In the genomic region with DNA sequence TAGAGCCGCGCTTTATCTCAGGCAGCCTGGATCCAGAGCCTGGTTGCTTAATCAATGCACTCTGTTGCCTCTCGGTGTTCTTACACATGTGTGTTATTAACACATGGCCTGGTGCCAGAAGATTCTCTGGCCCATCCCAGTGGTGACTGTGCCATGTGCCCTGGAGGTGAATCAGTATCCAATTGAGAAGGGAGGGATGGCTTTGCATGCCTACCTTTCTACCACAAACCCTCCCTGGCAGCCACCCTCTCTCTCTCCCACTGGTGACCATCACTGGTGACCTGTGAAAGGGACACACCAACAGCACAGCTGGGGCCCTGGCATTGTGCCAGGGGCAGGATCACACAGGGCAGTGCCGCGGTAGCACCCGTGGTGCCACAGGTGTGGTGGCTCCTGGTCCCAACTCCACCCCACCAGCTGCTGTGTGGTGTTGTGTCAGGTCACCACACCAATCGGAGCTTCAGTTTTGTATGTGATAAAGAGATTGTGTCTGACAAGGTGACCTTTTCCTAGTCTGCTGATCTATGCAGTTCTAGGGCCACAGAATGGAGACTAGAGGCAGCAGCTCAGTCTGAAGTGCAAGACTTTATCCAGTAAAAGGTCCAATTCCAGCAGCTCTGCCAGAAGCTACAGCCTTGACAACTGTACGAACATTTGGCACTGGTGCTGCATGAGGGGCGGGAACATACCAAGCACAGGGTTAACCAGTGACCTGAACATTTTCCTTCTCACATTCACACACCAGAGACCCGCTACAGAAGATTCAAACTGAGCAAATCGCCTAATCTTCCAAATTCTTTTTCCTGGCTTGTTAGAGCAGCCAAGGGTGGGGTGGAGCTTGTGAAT, we compare ENCODE assay signal across 14 cellular contexts. TPM values are rescaled to one million over a fixed set of nuclear protein-coding genes. Genes with fewer than 3 reads are reported as not detected.
DNase-seq lines count a peak whose midpoint lies in the region; TF ChIP-seq lines count a peak whose summit lies in the region.
"Had no signal": no experiment of that assay in that cellular context is flagged by ENCODE, and none has a peak within 500 bp of the region (broad histone marks: within the 10 kb centered on the region; RNA-seq: fewer than 3 reads in every experiment).

No MANE protein-coding gene starts in this region.

- TF ChIP-seq CTCF in left ventricle myocardium inferior (IDR thresholded peaks at IDR 0.05; ENCODE audit: borderline replicate concordance): no peak

- H3K4me1 Mint-ChIP-seq in activated naive CD8-positive, alpha-beta T cell treated with anti-CD3 and anti-CD28 coated beads for 36 hours: peaks cover 2% of the 10 kb centered on the region

- no peaks in the 10 kb centered on the region for H3K9me3 Mint-ChIP-seq in activated naive CD8-positive, alpha-beta T cell treated with anti-CD3 and anti-CD28 coated beads for 36 hours
- H3K9me3 Mint-ChIP-seq: activated CD8-positive, alpha-beta T cell treated with anti-CD3 and anti-CD28 coated beads for 36 hours had no signal

- DNase-seq in DMS 273 (lab: John Stamatoyannopoulos, UW; ENCODE audit: unreplicated experiment) (peak; percentile 16), DMS 273 treated with DMSO at 0.1 percent for 48 hours (lab: John Stamatoyannopoulos, UW) (no peak), amniotic epithelial cell (ENCODE audit: low read depth) (peak; percentile 54), left ventricle myocardium inferior (no peak), Ammon's horn (ENCODE audit: low spot score) (no peak), HuH-7 (ENCODE audit: low spot score) (no peak)
- no peak for DNase-seq in activated naive CD8-positive, alpha-beta T cell treated with anti-CD3 and anti-CD28 coated beads for 36 hours
- DNase-seq: activated CD8-positive, alpha-beta T cell treated with anti-CD3 and anti-CD28 coated beads for 36 hours; amniotic stem cell; Kasumi-1; SHP77; stimulated activated CD4-positive, alpha-beta T cell treated with anti-CD3 and anti-CD28 coated beads, Interleukin-15, amount 100 ng/mL, for 24 hours had no signal

- H3K27me3 ChIP-seq in left ventricle myocardium inferior (ENCODE audit: low read depth) (peaks cover 34% of the 10 kb centered on the region), stomach smooth muscle (ENCODE audit: control insufficient read depth in 1 of 2, insufficient read depth in 2 of 2, low read length in 2 of 2) (peaks cover 6% of the 10 kb centered on the region in 2 donors)

- no peaks in the 10 kb centered on the region for H3K36me3 Mint-ChIP-seq in activated naive CD8-positive, alpha-beta T cell treated with anti-CD3 and anti-CD28 coated beads for 36 hours

- H3K4me3 ChIP-seq in left ventricle myocardium inferior (no peak overlapping the region), stomach smooth muscle (ENCODE audit: low read length in 2 of 2) (peak overlapping the region; percentile 12 to 22)

- no peak overlapping the region for H3K4me3 Mint-ChIP-seq in activated naive CD8-positive, alpha-beta T cell treated with anti-CD3 and anti-CD28 coated beads for 36 hours
- H3K4me3 Mint-ChIP-seq: activated CD8-positive, alpha-beta T cell treated with anti-CD3 and anti-CD28 coated beads for 36 hours had no signal

- peaks cover 30% of the 10 kb centered on the region for H3K27me3 Mint-ChIP-seq in activated naive CD8-positive, alpha-beta T cell treated with anti-CD3 and anti-CD28 coated beads for 36 hours

- intact Hi-C loops in left ventricle myocardium inferior (cut with micrococcal nuclease): no loop called here

- no peaks in the 10 kb centered on the region for H3K9me3 ChIP-seq in left ventricle myocardium inferior (replicated peaks)
- no peaks in the 10 kb centered on the region for H3K9me3 ChIP-seq in stomach smooth muscle (ENCODE audit: control insufficient read depth in 2 of 2, low read length in 2 of 2)

- H3K27ac ChIP-seq in left ventricle myocardium inferior (replicated peaks) (peak overlapping the region; percentile 51), stomach smooth muscle (ENCODE audit: low read length) (no peak overlapping the region)
- H3K27ac ChIP-seq: 22Rv1 had no signal

- no peak overlapping the region for H3K9ac ChIP-seq in stomach smooth muscle (ENCODE audit: low read length in 2 of 2)

- H3K36me3 ChIP-seq in left ventricle myocardium inferior (no peaks in the 10 kb centered on the region), stomach smooth muscle (ENCODE audit: control insufficient read depth in 2 of 2, insufficient read depth in 2 of 2, low read length in 2 of 2) (no peaks in the 10 kb centered on the region)

- H3K27ac Mint-ChIP-seq in activated naive CD8-positive, alpha-beta T cell treated with anti-CD3 and anti-CD28 coated beads for 36 hours: no peak overlapping the region
- H3K27ac Mint-ChIP-seq: activated CD8-positive, alpha-beta T cell treated with anti-CD3 and anti-CD28 coated beads for 36 hours had no signal

- H3K4me1 ChIP-seq in left ventricle myocardium inferior: peaks cover 17% of the 10 kb centered on the region
- H3K4me1 ChIP-seq in stomach smooth muscle (ENCODE audit: control insufficient read depth, insufficient read depth, low read length): peaks cover 2% of the 10 kb centered on the region

RNA-seq across cellular contexts. Expression of a gene that starts 9.1 kb away (rescaled TPM):
- 0.49 TPM for total RNA-seq in left ventricle myocardium inferior
- total RNA-seq in activated naive CD8-positive, alpha-beta T cell treated with anti-CD3 and anti-CD28 coated beads for 36 hours: not detected
- total RNA-seq: activated CD8-positive, alpha-beta T cell treated with anti-CD3 and anti-CD28 coated beads for 36 hours had no signal

RNA-seq across cellular contexts. Expression of a gene that starts 56.6 kb away (rescaled TPM):
- 5.4 TPM for total RNA-seq in left ventricle myocardium inferior
- total RNA-seq in activated naive CD8-positive, alpha-beta T cell treated with anti-CD3 and anti-CD28 coated beads for 36 hours: 1 to 10 TPM; 1.9 to 2.7 TPM

Comparison
In these comparisons a context has a peak if more than half of its experiments do, and no peak if none do; other contexts are left out.
1. DNase-seq: peak in DMS 273 (single experiment) and amniotic epithelial cell (single experiment); none in DMS 273 treated with DMSO at 0.1 percent for 48 hours (single experiment), left ventricle myocardium inferior (single experiment), Ammon's horn (single experiment), HuH-7 (single experiment) and activated naive CD8-positive, alpha-beta T cell treated with anti-CD3 and anti-CD28 coated beads for 36 hours (single experiment).